In the genomic region with DNA sequence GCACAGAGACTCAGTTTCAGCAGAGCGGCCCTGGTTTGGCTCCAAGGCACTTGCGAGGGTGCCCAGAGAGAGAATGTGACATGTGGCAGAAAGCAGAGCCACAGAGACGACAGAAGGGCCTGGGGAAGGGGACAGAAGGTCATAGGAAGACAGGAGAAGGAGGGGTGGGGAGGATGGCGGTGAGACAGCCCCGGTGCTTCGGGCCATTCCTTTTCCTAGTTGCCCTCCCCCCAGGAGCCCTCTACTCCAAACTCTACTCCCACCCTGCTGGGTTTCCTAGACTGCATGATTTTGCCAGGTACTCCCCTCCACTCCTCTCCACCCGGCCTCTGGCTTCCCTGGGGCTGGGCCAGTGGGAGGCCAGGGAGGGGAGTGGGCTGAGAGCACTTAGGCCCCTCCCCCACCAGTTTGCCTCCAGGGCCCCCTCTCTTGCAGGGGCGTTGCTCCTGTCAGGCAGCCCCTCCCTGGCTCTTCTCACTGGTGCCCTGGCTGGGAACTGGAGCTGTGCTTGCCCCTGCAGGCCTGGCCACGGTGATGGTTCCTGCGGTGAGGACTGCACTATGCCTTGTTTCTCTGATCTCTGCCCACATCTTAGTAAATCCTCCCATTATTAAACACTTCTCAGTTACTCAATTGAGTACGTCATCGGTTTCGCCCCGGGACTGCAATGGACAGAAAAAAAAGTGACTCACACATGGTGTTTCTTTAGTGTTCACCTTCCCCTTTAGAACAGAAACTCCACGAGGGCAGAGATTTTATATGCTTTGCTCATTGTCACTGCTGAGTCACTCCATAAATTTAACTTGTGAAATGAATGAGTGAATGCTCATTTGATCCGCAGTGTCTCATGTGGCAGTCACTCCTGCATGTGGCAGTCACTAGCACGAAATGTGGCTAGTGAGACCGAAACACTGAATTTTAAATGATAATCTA, we compare ENCODE assay signal across 8 cellular contexts. TPM values are rescaled to one million over a fixed set of nuclear protein-coding genes. Genes with fewer than 3 reads are reported as not detected.
DNase-seq lines count a peak whose midpoint lies in the region; ATAC-seq and TF ChIP-seq lines count a peak whose summit lies in the region.

No MANE protein-coding gene starts in this region.

- peaks cover 26% of the 10 kb centered on the region for H3K4me1 ChIP-seq in psoas muscle
- H3K4me1 ChIP-seq in CD4-positive, alpha-beta memory T cell (ENCODE audit: insufficient read depth, low read length) = no peaks in the 10 kb centered on the region

- H3K4me3 ChIP-seq in psoas muscle = peak overlapping the region; percentile 48
- no peak overlapping the region for H3K4me3 ChIP-seq in CD4-positive, alpha-beta memory T cell (ENCODE audit: low read length in 2 of 2)

- H3K9me3 Mint-ChIP-seq in activated CD8-positive, alpha-beta T cell treated with anti-CD3 and anti-CD28 coated beads for 36 hours = no peaks in the 10 kb centered on the region
- H3K9me3 Mint-ChIP-seq in activated CD8-positive, alpha-beta T cell treated with anti-CD3 and anti-CD28 coated beads, Interleukin-2, amount 10 ng/mL, durations not matched to agents 7 days and 5 days (ENCODE audit: insufficient read depth) = no peaks in the 10 kb centered on the region
- H3K9me3 Mint-ChIP-seq in T-helper 2 cell treated with Interferon-gamma antibody and Interleukin-4, amounts not matched to agents 5 μg/mL and 100 μg/mL, for 36 hours = peaks cover 5% of the 10 kb centered on the region
- no peaks in the 10 kb centered on the region for H3K9me3 Mint-ChIP-seq in CD4-positive, alpha-beta memory T cell

- intact Hi-C loops in activated CD8-positive, alpha-beta T cell treated with anti-CD3 and anti-CD28 coated beads for 36 hours (cut with micrococcal nuclease) = no loop called here
- intact Hi-C loops in psoas muscle (cut with DNase I) = loop anchor here in 1 of 2 donors (1.0 kb wide), 1 partner anchor 59 kb away; the partner anchor contains the start of gene SP3
- intact Hi-C loops in CD4-positive, alpha-beta memory T cell (cut with micrococcal nuclease) = no loop called here

- no peak overlapping the region for H3K4me3 Mint-ChIP-seq in activated CD8-positive, alpha-beta T cell treated with anti-CD3 and anti-CD28 coated beads for 36 hours
- no peak overlapping the region for H3K4me3 Mint-ChIP-seq in activated CD8-positive, alpha-beta T cell treated with anti-CD3 and anti-CD28 coated beads, Interleukin-2, amount 10 ng/mL, durations not matched to agents 7 days and 5 days
- no peak overlapping the region for H3K4me3 Mint-ChIP-seq in T-helper 2 cell treated with Interferon-gamma antibody and Interleukin-4, amounts not matched to agents 5 μg/mL and 100 μg/mL, for 36 hours
- no peak overlapping the region for H3K4me3 Mint-ChIP-seq in CD4-positive, alpha-beta memory T cell

- H3K27ac ChIP-seq in psoas muscle = peak overlapping the region; percentile 92
- no peak overlapping the region for H3K27ac ChIP-seq in CD4-positive, alpha-beta memory T cell (ENCODE audit: low read depth, low read length)

- H3K27me3 ChIP-seq in psoas muscle (ENCODE audit: insufficient read depth in 3 of 3, low read length in 2 of 3) = no peaks in the 10 kb centered on the region
- no peaks in the 10 kb centered on the region for H3K27me3 ChIP-seq in CD4-positive, alpha-beta memory T cell (ENCODE audit: insufficient read depth, low read length)

- DNase-seq in activated CD8-positive, alpha-beta T cell treated with anti-CD3 and anti-CD28 coated beads for 36 hours = peak; percentile 49
- no peak for DNase-seq in activated CD8-positive, alpha-beta T cell treated with anti-CD3 and anti-CD28 coated beads, Interleukin-2, amount 10 ng/mL, durations not matched to agents 7 days and 5 days
- DNase-seq in T-helper 2 cell treated with Interferon-gamma antibody and Interleukin-4, amounts not matched to agents 5 μg/mL and 100 μg/mL, for 36 hours (ENCODE audit: low spot score) = peak; percentile 57
- DNase-seq in fibroblast of the conjunctiva (ENCODE audit: low read depth) (peak; percentile 91), psoas muscle (peak; percentile 63 to 81)
- no peak for DNase-seq in CD4-positive, alpha-beta memory T cell

- ATAC-seq in activated CD8-positive, alpha-beta T cell treated with anti-CD3 and anti-CD28 coated beads for 36 hours = peak; percentile 81
- no peak for ATAC-seq in activated CD8-positive, alpha-beta T cell treated with anti-CD3 and anti-CD28 coated beads, Interleukin-2, amount 10 ng/mL, durations not matched to agents 7 days and 5 days
- ATAC-seq in psoas muscle (peak; percentile 84 to 90 (median 88)), GM21423 (IDR thresholded peaks at IDR 0.05; ENCODE audit: unreplicated experiment) (no peak), GM18873 (IDR thresholded peaks at IDR 0.05; ENCODE audit: low FRiP score, unreplicated experiment) (no peak)

- 16 to 25% (median 17%) methylated on average over 17 to 18 of the region's 18 CpGs for WGBS in psoas muscle, 3 donors

- no peak for TF ChIP-seq CTCF in activated CD8-positive, alpha-beta T cell treated with anti-CD3 and anti-CD28 coated beads for 36 hours (IDR thresholded peaks at IDR 0.05)
- no peak for TF ChIP-seq CTCF in psoas muscle (IDR thresholded peaks at IDR 0.05)

- no peaks in the 10 kb centered on the region for H3K27me3 Mint-ChIP-seq in activated CD8-positive, alpha-beta T cell treated with anti-CD3 and anti-CD28 coated beads for 36 hours
- peaks cover 6% of the 10 kb centered on the region for H3K27me3 Mint-ChIP-seq in activated CD8-positive, alpha-beta T cell treated with anti-CD3 and anti-CD28 coated beads, Interleukin-2, amount 10 ng/mL, durations not matched to agents 7 days and 5 days (ENCODE audit: low read depth)
- no peaks in the 10 kb centered on the region for H3K27me3 Mint-ChIP-seq in T-helper 2 cell treated with Interferon-gamma antibody and Interleukin-4, amounts not matched to agents 5 μg/mL and 100 μg/mL, for 36 hours (ENCODE audit: low read depth)
- H3K27me3 Mint-ChIP-seq in CD4-positive, alpha-beta memory T cell = peaks cover 0 to 1% of the 10 kb centered on the region in 2 donors

- no peaks in the 10 kb centered on the region for H3K36me3 Mint-ChIP-seq in activated CD8-positive, alpha-beta T cell treated with anti-CD3 and anti-CD28 coated beads for 36 hours (ENCODE audit: low read depth)
- H3K36me3 Mint-ChIP-seq in activated CD8-positive, alpha-beta T cell treated with anti-CD3 and anti-CD28 coated beads, Interleukin-2, amount 10 ng/mL, durations not matched to agents 7 days and 5 days (ENCODE audit: low read depth) = no peaks in the 10 kb centered on the region
- no peaks in the 10 kb centered on the region for H3K36me3 Mint-ChIP-seq in T-helper 2 cell treated with Interferon-gamma antibody and Interleukin-4, amounts not matched to agents 5 μg/mL and 100 μg/mL, for 36 hours (ENCODE audit: low read depth)
- no peaks in the 10 kb centered on the region for H3K36me3 Mint-ChIP-seq in CD4-positive, alpha-beta memory T cell

- no peaks in the 10 kb centered on the region for H3K9me3 ChIP-seq in psoas muscle
- no peaks in the 10 kb centered on the region for H3K9me3 ChIP-seq in CD4-positive, alpha-beta memory T cell (ENCODE audit: control insufficient read depth in 1 of 2, low read length in 2 of 2)

- POLR2A ChIA-PET in activated CD8-positive, alpha-beta T cell treated with anti-CD3 and anti-CD28 coated beads for 36 hours (lab: Charles Lee) = interaction anchor here (1.0 to 1.1 kb wide), 2 partner anchors 10 to 81 kb away, joined by 3 read pairs; no protein-coding TSS in a partner anchor
- POLR2A ChIA-PET in activated CD8-positive, alpha-beta T cell treated with anti-CD3 and anti-CD28 coated beads, Interleukin-2, amount 10 ng/mL, durations not matched to agents 7 days and 5 days (lab: Charles Lee) = no interaction called here
- POLR2A ChIA-PET in CD4-positive, alpha-beta memory T cell (lab: Charles Lee; ENCODE audit: partially characterized antibody) = no interaction called here

- peaks cover 5% of the 10 kb centered on the region for H3K4me1 Mint-ChIP-seq in activated CD8-positive, alpha-beta T cell treated with anti-CD3 and anti-CD28 coated beads for 36 hours (ENCODE audit: low read depth)
- H3K4me1 Mint-ChIP-seq in activated CD8-positive, alpha-beta T cell treated with anti-CD3 and anti-CD28 coated beads, Interleukin-2, amount 10 ng/mL, durations not matched to agents 7 days and 5 days (ENCODE audit: low read depth) = no peaks in the 10 kb centered on the region
- no peaks in the 10 kb centered on the region for H3K4me1 Mint-ChIP-seq in T-helper 2 cell treated with Interferon-gamma antibody and Interleukin-4, amounts not matched to agents 5 μg/mL and 100 μg/mL, for 36 hours (ENCODE audit: low read depth)
- H3K4me1 Mint-ChIP-seq in CD4-positive, alpha-beta memory T cell = peaks cover 0 to 3% (median 0%) of the 10 kb centered on the region in 4 donors

- CTCF ChIA-PET in activated CD8-positive, alpha-beta T cell treated with anti-CD3 and anti-CD28 coated beads for 36 hours (lab: Charles Lee) = no interaction called here
- CTCF ChIA-PET in activated CD8-positive, alpha-beta T cell treated with anti-CD3 and anti-CD28 coated beads, Interleukin-2, amount 10 ng/mL, durations not matched to agents 7 days and 5 days (lab: Charles Lee) = no interaction called here
- CTCF ChIA-PET in CD4-positive, alpha-beta memory T cell (lab: Charles Lee; ENCODE audit: partially characterized antibody) = no interaction called here

- H3K27ac Mint-ChIP-seq in activated CD8-positive, alpha-beta T cell treated with anti-CD3 and anti-CD28 coated beads for 36 hours = no peak overlapping the region
- no peak overlapping the region for H3K27ac Mint-ChIP-seq in activated CD8-positive, alpha-beta T cell treated with anti-CD3 and anti-CD28 coated beads, Interleukin-2, amount 10 ng/mL, durations not matched to agents 7 days and 5 days
- H3K27ac Mint-ChIP-seq in T-helper 2 cell treated with Interferon-gamma antibody and Interleukin-4, amounts not matched to agents 5 μg/mL and 100 μg/mL, for 36 hours = no peak overlapping the region
- no peak overlapping the region for H3K27ac Mint-ChIP-seq in CD4-positive, alpha-beta memory T cell

- no peaks in the 10 kb centered on the region for H3K36me3 ChIP-seq in psoas muscle (ENCODE audit: insufficient read depth in 1 of 2, low read depth in 1 of 2)
- H3K36me3 ChIP-seq in CD4-positive, alpha-beta memory T cell (ENCODE audit: insufficient read depth, low read length) = no peaks in the 10 kb centered on the region

RNA-seq across cellular contexts. Expression of gene SP3, which starts 58.7 kb away (rescaled TPM):
- 10 to 100 TPM; 80.5 to 84.0 TPM for total RNA-seq in activated CD8-positive, alpha-beta T cell treated with anti-CD3 and anti-CD28 coated beads for 36 hours
- 100 to 1,000 TPM in 1 of 2 experiments, 10 to 100 TPM in 1; 95.9 to 102 TPM for total RNA-seq in activated CD8-positive, alpha-beta T cell treated with anti-CD3 and anti-CD28 coated beads, Interleukin-2, amount 10 ng/mL, durations not matched to agents 7 days and 5 days
- total RNA-seq in psoas muscle = 10 to 100 TPM; 38.2 to 52.0 (median 45.4) TPM
- 10 to 100 TPM; 13.9 to 23.1 (median 14.3) TPM for polyA plus RNA-seq in psoas muscle
- total RNA-seq in CD4-positive, alpha-beta memory T cell = 100 to 1,000 TPM; 117 to 130 TPM
- 10 to 100 TPM; 55.5 to 83.4 TPM for polyA plus RNA-seq in CD4-positive, alpha-beta memory T cell

Comparison
In these comparisons a context has a peak if more than half of its experiments do, and no peak if none do; other contexts are left out.
1. ATAC-seq: peak in activated CD8-positive, alpha-beta T cell treated with anti-CD3 and anti-CD28 coated beads for 36 hours (single experiment) and psoas muscle (4 of 4); none in activated CD8-positive, alpha-beta T cell treated with anti-CD3 and anti-CD28 coated beads, Interleukin-2, amount 10 ng/mL, durations not matched to agents 7 days and 5 days (single experiment), GM21423 (single experiment) and GM18873 (single experiment).
2. DNase-seq: peak in activated CD8-positive, alpha-beta T cell treated with anti-CD3 and anti-CD28 coated beads for 36 hours (single experiment), T-helper 2 cell treated with Interferon-gamma antibody and Interleukin-4, amounts not matched to agents 5 μg/mL and 100 μg/mL, for 36 hours (single experiment), fibroblast of the conjunctiva (single experiment) and psoas muscle (2 of 2); none in activated CD8-positive, alpha-beta T cell treated with anti-CD3 and anti-CD28 coated beads, Interleukin-2, amount 10 ng/mL, durations not matched to agents 7 days and 5 days (single experiment) and CD4-positive, alpha-beta memory T cell (0 of 5).